Comparison of ENCODE assay signal across 8 cellular contexts in genomic region chr14:52314521-52315354, GRCh38. TPM values are rescaled to one million over a fixed set of nuclear protein-coding genes. Genes with fewer than 3 reads are reported as not detected.
DNase-seq lines count a peak whose midpoint lies in the region; ATAC-seq and TF ChIP-seq lines count a peak whose summit lies in the region.

No MANE protein-coding gene starts in this region.

- H4K5ac ChIP-seq in IMR-90 (ENCODE audit: low read depth, low read length): peak overlapping the region; percentile 79

- H2AFZ ChIP-seq in IMR-90 (replicated peaks; ENCODE audit: low read length, poor library complexity): peak overlapping the region; percentile 88

- TF ChIP-seq EP300 in transverse colon (IDR thresholded peaks at IDR 0.05; ENCODE audit: low read depth): no peak

- peak overlapping the region; percentile 100 for H3K9ac ChIP-seq in IMR-90 (ENCODE audit: low read depth, low read length)

- in situ Hi-C loops in IMR-90 (cut with MboI; ENCODE audit: low sequenced_read_pairs) (loop anchor here (25.0 kb wide), 1 partner anchor 373 kb away; the partner anchor contains the start of gene ERO1A), transverse colon (cut with MboI; ENCODE audit: low pct_ligation_motif_present in 1 of 4, low pct_unique_long_range_greater_than_20kb in 1 of 4, low sequenced_read_pairs in 3 of 4) (no loop called here)

- H2BK20ac ChIP-seq in IMR-90 (ENCODE audit: low read depth, low read length): peak overlapping the region; percentile 51; the same call in 1 of the 2 replicates

- no peak for TF ChIP-seq POLR2A in IMR-90 (IDR thresholded peaks at IDR 0.05; ENCODE audit: low read depth, low read length)
- TF ChIP-seq POLR2A in esophagus squamous epithelium (IDR thresholded peaks at IDR 0.05): no peak
- no peak for TF ChIP-seq POLR2A in transverse colon (IDR thresholded peaks at IDR 0.05)

- TF ChIP-seq CTCF in IMR-90 (conservative IDR thresholded peaks at IDR 0.05; ENCODE audit: low read depth, low read length): no peak
- TF ChIP-seq CTCF in esophagus squamous epithelium (IDR thresholded peaks at IDR 0.05): no peak
- TF ChIP-seq CTCF in nephron (IDR thresholded peaks at IDR 0.05; ENCODE audit: unreplicated experiment in 3 of 3): no peak
- TF ChIP-seq CTCF in transverse colon (IDR thresholded peaks at IDR 0.05): no peak

- H4K8ac ChIP-seq in IMR-90 (ENCODE audit: low read depth in 2 of 2, low read length in 2 of 2): peak overlapping the region; percentile 21 to 80

- H3K4me1 Mint-ChIP-seq in nephron: peaks cover 37% of the 10 kb centered on the region

- peak overlapping the region; percentile 98 for H3K4me2 ChIP-seq in IMR-90 (ENCODE audit: low read depth, low read length)

- H2BK15ac ChIP-seq in IMR-90 (ENCODE audit: low read depth, low read length): peak overlapping the region; percentile 34

- H4K20me1 ChIP-seq in IMR-90 (ENCODE audit: insufficient read depth, low read length): peaks cover 5% of the 10 kb centered on the region

- H3K36me3 ChIP-seq in IMR-90 (ENCODE audit: control insufficient read depth, insufficient read depth, low read length) (peaks cover 6% of the 10 kb centered on the region; the same call in 1 of the 2 replicates), esophagus squamous epithelium (no peaks in the 10 kb centered on the region), transverse colon (no peaks in the 10 kb centered on the region)

- peak overlapping the region; percentile 84 for H2AK9ac ChIP-seq in IMR-90 (replicated peaks; ENCODE audit: low read depth, low read length, poor library complexity)

- H3K9me3 ChIP-seq in IMR-90 (ENCODE audit: control insufficient read depth, insufficient read depth, low read length) (no peaks in the 10 kb centered on the region), esophagus squamous epithelium (no peaks in the 10 kb centered on the region), transverse colon (no peaks in the 10 kb centered on the region)

- H3K9me3 Mint-ChIP-seq in nephron: no peaks in the 10 kb centered on the region

- peak overlapping the region; percentile 84 for H3K56ac ChIP-seq in IMR-90 (ENCODE audit: extremely low read depth, insufficient read depth, low read length)

- H3K23ac ChIP-seq in IMR-90 (ENCODE audit: low read depth, low read length): peak overlapping the region; percentile 100

- peaks cover 15 to 78% of the 10 kb centered on the region in 2 experiments; a peak in 3 of 4 replicates for H3K79me1 ChIP-seq in IMR-90 (ENCODE audit: low read depth in 1 of 2, low read length in 2 of 2)

- DNase-seq in IMR-90 (peak; percentile 32), esophagus squamous epithelium (lab: John Stamatoyannopoulos, UW) (no peak), transverse colon (peak; percentile 41), putamen (ENCODE audit: low spot score) (no peak), NCI-H2227 treated with DMSO at 0.1 percent for 48 hours (lab: John Stamatoyannopoulos, UW) (no peak)
- DNase-seq in activated CD8-positive, alpha-beta memory T cell treated with anti-CD3 and anti-CD28 coated beads, Interleukin-2, amount 50 U/mL, for 48 hours: peak; percentile 77

- peak overlapping the region; percentile 98 for H3K4ac ChIP-seq in IMR-90 (ENCODE audit: low read depth, low read length)

- peak overlapping the region; percentile 90 for H3K4me3 ChIP-seq in IMR-90 (ENCODE audit: insufficient read depth, low read depth, low read length)
- H3K4me3 ChIP-seq in esophagus squamous epithelium: peak overlapping the region; percentile 33 to 74 (median 53)
- peak overlapping the region; percentile 42 to 67 (median 50) for H3K4me3 ChIP-seq in transverse colon

- no peak for TF ChIP-seq RAD21 in IMR-90 (IDR thresholded peaks at IDR 0.05; ENCODE audit: low read length)

- H3K4me3 Mint-ChIP-seq in nephron: peak overlapping the region; percentile 89 to 93 (median 90)

- BruUV-seq in IMR-90 (replicated peaks; lab: Mats Ljungman, UMichigan): TSS peak; percentile 44

- peaks cover 53% of the 10 kb centered on the region for H3K27me3 Mint-ChIP-seq in nephron (ENCODE audit: low read depth)

- H2BK120ac ChIP-seq in IMR-90 (ENCODE audit: low read depth, low read length): peak overlapping the region; percentile 87

- H3K27me3 ChIP-seq in IMR-90 (ENCODE audit: control insufficient read depth, insufficient read depth, low read length): no peaks in the 10 kb centered on the region
- peaks cover 0 to 79% (median 4%) of the 10 kb centered on the region in 4 donors for H3K27me3 ChIP-seq in esophagus squamous epithelium
- peaks cover 6% of the 10 kb centered on the region for H3K27me3 ChIP-seq in transverse colon

- H3K18ac ChIP-seq in IMR-90 (ENCODE audit: low read depth, low read length): peak overlapping the region; percentile 87

- ATAC-seq in GM19025 (IDR thresholded peaks at IDR 0.05; ENCODE audit: low read depth, unreplicated experiment) (peak; percentile 29), IMR-90 (ENCODE audit: low read depth) (peak; percentile 12)

- intact Hi-C loops in IMR-90 (cut with micrococcal nuclease): loop anchor here (1.0 to 5.0 kb wide), 5 partner anchors 41 to 378 kb away; partner anchors contain the start of genes GPR137C and TXNDC16
- intact Hi-C loops in esophagus squamous epithelium (cut with DNase I): no loop called here
- intact Hi-C loops in transverse colon (cut with DNase I; ENCODE audit: low total_unique reads): loop anchor here (2.0 kb wide), 1 partner anchor 46 kb away; no protein-coding TSS in a partner anchor

- peak overlapping the region; percentile 61 to 81 (median 70) for H3K27ac Mint-ChIP-seq in nephron

- POLR2A ChIA-PET in IMR-90 (lab: Charles Lee; ENCODE audit: unreplicated experiment): no interaction called here

- H3K14ac ChIP-seq in IMR-90 (replicated peaks; ENCODE audit: low read depth, low read length): peak overlapping the region; percentile 91

- H2BK5ac ChIP-seq in IMR-90 (ENCODE audit: low read depth, low read length, poor library complexity, severe bottlenecking): peak overlapping the region; percentile 87

- H3K4me1 ChIP-seq in IMR-90 (ENCODE audit: control insufficient read depth, insufficient read depth, low read length): peaks cover 10% of the 10 kb centered on the region
- peaks cover 13 to 45% (median 20%) of the 10 kb centered on the region in 3 donors for H3K4me1 ChIP-seq in esophagus squamous epithelium
- peaks cover 3 to 29% (median 10%) of the 10 kb centered on the region in 4 donors for H3K4me1 ChIP-seq in transverse colon

- H4K91ac ChIP-seq in IMR-90 (ENCODE audit: insufficient read depth, low read depth, low read length): peak overlapping the region; percentile 43

- H3K36me3 Mint-ChIP-seq in nephron (ENCODE audit: low read depth): peaks cover under 1% of the 10 kb centered on the region

- CTCF ChIA-PET in IMR-90 (lab: Yijun Ruan, JAX): no interaction called here

- H3K27ac ChIP-seq in IMR-90 (ENCODE audit: insufficient read depth, low read length) (peak overlapping the region; percentile 98), esophagus squamous epithelium (peak overlapping the region; percentile 56 to 83 (median 71)), transverse colon (peak overlapping the region; percentile 74 to 83 (median 82))

- peak overlapping the region; percentile 77 for H2AK5ac ChIP-seq in IMR-90 (ENCODE audit: low read depth, low read length)

- peaks cover 9% of the 10 kb centered on the region for H3K9me1 ChIP-seq in IMR-90 (ENCODE audit: insufficient read depth, low read length)

- dilution Hi-C loops in IMR-90 (cut with HindIII; ENCODE audit: low sequenced_read_pairs, unreplicated experiment): no loop called here

- 1% methylated on average over 45 of the region's 67 CpGs; no CpG with 5 or more reads in 1 of the 2 experiments for WGBS in IMR-90 (ENCODE audit: extremely low coverage in 2 of 2, insufficient read length in 1 of 2), 2 experiments
- 4 to 34% methylated on average over 15 to 42 of the region's 67 CpGs for WGBS in esophagus squamous epithelium, 2 donors
- 7% methylated on average over 67 of the region's 67 CpGs; no CpG with 5 or more reads in 1 of the 2 donors for WGBS in transverse colon (ENCODE audit: low coverage in 1 of 2), 2 donors

TF ChIP-seq in IMR-90, 13 proteins besides CTCF, POLR2A, EP300 and RAD21:
- TF ChIP-seq USF2 (IDR thresholded peaks at IDR 0.05; ENCODE audit: low read depth, low read length) (no peak), SMC3 (IDR thresholded peaks at IDR 0.05; ENCODE audit: low read depth, low read length) (no peak), MXI1 (IDR thresholded peaks at IDR 0.05; ENCODE audit: borderline replicate concordance, low read depth, low read length) (peak; percentile 34; the same call in 1 of the 2 replicates)

RNA-seq across cellular contexts. Expression of gene PTGER2, which starts 0.6 kb away (rescaled TPM):
- total RNA-seq in IMR-90 (2012; rRNA removed): 24.7 and 33.6 TPM in 2 replicates
- polyA plus RNA-seq in IMR-90 (2012; rRNA removed): 58.5 and 59.4 TPM in 2 replicates
- 23.6 and 49.1 TPM in 2 replicates for polyA plus RNA-seq in IMR-90 (2012; cell fraction: cytosol; rRNA removed)
- polyA plus RNA-seq in IMR-90 (2012; cell fraction: nucleus; rRNA removed; ENCODE audit: low replicate concordance): 12.4 and 18.8 TPM in 2 replicates
- 1 to 10 TPM in 2 of 4 donors, under 1 TPM in 1, not detected in 1; 0.31 to 2.5 (median 1.1) TPM for total RNA-seq in esophagus squamous epithelium
- total RNA-seq in transverse colon: 1 to 10 TPM; 1.1 to 9.4 (median 4.9) TPM

RNA-seq across cellular contexts. Expression of gene PTGDR, which starts 47.2 kb away (rescaled TPM):
- total RNA-seq in IMR-90 (2012; rRNA removed) (not detected in 2 replicates), esophagus squamous epithelium (under 1 TPM in 1 of 4 donors, not detected in 3; 0.57 TPM), transverse colon (10 to 100 TPM; 12.3 to 30.1 (median 28.3) TPM)
- not detected in 2 replicates for polyA plus RNA-seq in IMR-90 (2012; rRNA removed)
- polyA plus RNA-seq in IMR-90 (2012; cell fraction: cytosol; rRNA removed): not detected in 2 replicates
- not detected in 2 replicates for polyA plus RNA-seq in IMR-90 (2012; cell fraction: nucleus; rRNA removed; ENCODE audit: low replicate concordance)

Comparison
In these comparisons a context has a peak if more than half of its experiments do, and no peak if none do; other contexts are left out.
1. DNase-seq: peak in IMR-90 (single experiment), activated CD8-positive, alpha-beta memory T cell treated with anti-CD3 and anti-CD28 coated beads, Interleukin-2, amount 50 U/mL, for 48 hours (single experiment) and transverse colon (single experiment); none in esophagus squamous epithelium (single experiment), putamen (single experiment) and NCI-H2227 treated with DMSO at 0.1 percent for 48 hours (single experiment).
2. RNA of gene PTGDR, which starts 47.2 kb away (total RNA-seq): 12.3 to 30.1 TPM in transverse colon; 0.57 TPM in esophagus squamous epithelium and not detected in IMR-90; every median in the first group is over 4 times any median in the second.
3. Peak in every context shown above with its lines, with median percentiles within 50 percentile points of each other: H3K27ac ChIP-seq and H3K4me3 ChIP-seq.